In genomic region chrX:20515841-20516461, GRCh38 we compare ENCODE assay signal across 8 cellular contexts.
DNase-seq lines count a peak whose midpoint lies in the region; ATAC-seq and TF ChIP-seq lines count a peak whose summit lies in the region.

No MANE protein-coding gene starts in this region.

- TF ChIP-seq CTCF in uterus (IDR thresholded peaks at IDR 0.05), result no peak

- ATAC-seq in GM19395 (IDR thresholded peaks at IDR 0.05; ENCODE audit: unreplicated experiment) (peak; percentile 99), HG03378 (IDR thresholded peaks at IDR 0.05; ENCODE audit: unreplicated experiment) (peak; percentile 99), left cardiac atrium (peak; percentile 68 to 78)

- TF ChIP-seq POLR2A in uterus (IDR thresholded peaks at IDR 0.05), result no peak

- H3K9me3 ChIP-seq in uterus, result no peaks in the 10 kb centered on the region

- no peaks in the 10 kb centered on the region for H3K36me3 ChIP-seq in uterus

- H3K4me1 ChIP-seq in uterus, result no peaks in the 10 kb centered on the region

- intact Hi-C loops in left cardiac atrium (cut with DNase I), result no loop called here
- intact Hi-C loops in uterus (cut with DNase I; ENCODE audit: low total_unique reads), result no loop called here

- H3K27ac ChIP-seq in uterus, result no peak overlapping the region

- H3K4me3 ChIP-seq in uterus, result no peak overlapping the region

- DNase-seq in DMS53 (lab: John Stamatoyannopoulos, UW), result peak; percentile 80
- peak; percentile 1 to 68 for DNase-seq in SW 1271 (lab: John Stamatoyannopoulos, UW)
- no peak for DNase-seq in left cardiac atrium
- DNase-seq in stimulated activated naive CD4-positive, alpha-beta T cell (lab: John Stamatoyannopoulos, UW), result no peak
- DNase-seq in NCI-H1048 (lab: John Stamatoyannopoulos, UW), result no peak
- no peak for DNase-seq in uterus

- no peaks in the 10 kb centered on the region for H3K27me3 ChIP-seq in uterus

Comparison
In these comparisons a context has a peak if more than half of its experiments do, and no peak if none do; other contexts are left out.
1. DNase-seq: peak in DMS53 (single experiment) and SW 1271 (2 of 2); none in left cardiac atrium (single experiment), stimulated activated naive CD4-positive, alpha-beta T cell (0 of 6), NCI-H1048 (single experiment) and uterus (0 of 2).
2. Peak in every context shown above with its lines, with median percentiles within 50 percentile points of each other: ATAC-seq.